9 cellular contexts compared by ENCODE assay signal in the genomic region with DNA sequence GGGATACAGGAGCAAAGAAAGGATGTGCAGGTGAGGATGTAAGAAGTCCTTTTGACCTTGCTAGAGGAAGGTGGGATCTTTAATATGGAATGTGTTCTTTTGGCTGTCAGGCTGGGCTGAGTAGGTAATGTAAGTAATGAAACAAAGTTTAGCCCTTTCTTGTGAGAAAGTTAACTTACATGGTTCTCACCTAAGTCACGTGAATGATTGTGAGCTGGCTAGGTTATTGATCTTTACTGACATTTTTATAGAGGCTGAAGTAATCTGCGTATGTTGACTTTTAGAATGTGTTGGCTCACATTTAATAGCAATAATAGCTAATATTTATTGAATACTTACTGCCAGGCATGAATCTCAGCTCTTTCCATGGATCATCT. TPM values are rescaled to one million over a fixed set of nuclear protein-coding genes. Genes with fewer than 3 reads are reported as not detected.
DNase-seq lines count a peak whose midpoint lies in the region; ATAC-seq and TF ChIP-seq lines count a peak whose summit lies in the region.
"Had no signal": no experiment of that assay in that cellular context is flagged by ENCODE, and none has a peak within 500 bp of the region (broad histone marks: within the 10 kb centered on the region; RNA-seq: fewer than 3 reads in every experiment).

No MANE protein-coding gene starts in this region.

- no peak for TF ChIP-seq CTCF in BJ (IDR thresholded peaks at IDR 0.05; ENCODE audit: insufficient read depth, low read depth, low read length)
- no peak for TF ChIP-seq CTCF in choroid plexus epithelial cell (conservative IDR thresholded peaks at IDR 0.05; ENCODE audit: low read depth, low read length)
- TF ChIP-seq CTCF in natural killer cell (IDR thresholded peaks at IDR 0.05), result no peak

- H3K4me3 Mint-ChIP-seq in IgD-negative memory B cell (peak overlapping the region; percentile 70 to 97 (median 93)), natural killer cell (peak overlapping the region; percentile 98)

- peak overlapping the region; percentile 98 for H3K4me3 ChIP-seq in BJ (ENCODE audit: low read depth, low read length)
- peak overlapping the region; percentile 99 for H3K4me3 ChIP-seq in choroid plexus epithelial cell (ENCODE audit: low read depth, low read length)

- no peaks in the 10 kb centered on the region for H3K36me3 ChIP-seq in BJ (ENCODE audit: control insufficient read depth, insufficient read depth, low read length)

- ATAC-seq in natural killer cell (no peak), HG02759 (IDR thresholded peaks at IDR 0.05; ENCODE audit: unreplicated experiment) (no peak), HG02642 (IDR thresholded peaks at IDR 0.05; ENCODE audit: poor library complexity, unreplicated experiment) (no peak)

- peaks cover 38 to 61% (median 60%) of the 10 kb centered on the region in 3 donors for H3K4me1 Mint-ChIP-seq in IgD-negative memory B cell
- H3K4me1 Mint-ChIP-seq in natural killer cell, result peaks cover 66 to 72% of the 10 kb centered on the region in 2 donors

- POLR2A ChIA-PET in BJ (lab: Charles Lee), result no interaction called here

- no peaks in the 10 kb centered on the region for H3K27me3 ChIP-seq in BJ (ENCODE audit: control insufficient read depth, insufficient read depth, low read length)

- H3K27me3 Mint-ChIP-seq in IgD-negative memory B cell, result no peaks in the 10 kb centered on the region
- no peaks in the 10 kb centered on the region for H3K27me3 Mint-ChIP-seq in natural killer cell (ENCODE audit: low read depth in 2 of 2)

- H3K36me3 Mint-ChIP-seq in IgD-negative memory B cell (peaks cover 3% of the 10 kb centered on the region), natural killer cell (no peaks in the 10 kb centered on the region)

- CTCF ChIA-PET in BJ (lab: Yijun Ruan, JAX), result interaction anchor here (1.0 to 2.2 kb wide), 3 partner anchors 14 to 308 kb away, joined by 3 to 7 read pairs (median 7); no protein-coding TSS in a partner anchor

- H3K27ac Mint-ChIP-seq in IgD-negative memory B cell, result peak overlapping the region in 2 of 3 donors; percentile 22 to 29
- H3K27ac Mint-ChIP-seq in natural killer cell, result peak overlapping the region; percentile 94 to 98

- DNase-seq in BJ (ENCODE audit: low read depth), result no peak
- DNase-seq in choroid plexus epithelial cell (ENCODE audit: low read depth), result no peak
- no peak for DNase-seq in natural killer cell
- no peak for DNase-seq in DMS153 (lab: John Stamatoyannopoulos, UW)
- no peak for DNase-seq in DMS79 (lab: John Stamatoyannopoulos, UW)
- DNase-seq: GF-D8 had no signal

- H3K9me3 Mint-ChIP-seq in IgD-negative memory B cell, result no peaks in the 10 kb centered on the region
- no peaks in the 10 kb centered on the region for H3K9me3 Mint-ChIP-seq in natural killer cell

- intact Hi-C loops in natural killer cell (cut with micrococcal nuclease), result no loop called here

RNA-seq across cellular contexts. Expression of a gene that starts 2.6 kb away (rescaled TPM):
- polyA plus RNA-seq in BJ (2011; rRNA removed) (4.0 and 8.0 TPM in 2 replicates), IgD-negative memory B cell (17.0 TPM)
- 6.8 and 9.9 TPM in 2 replicates for polyA minus RNA-seq in BJ (2011; rRNA and poly(A)+ RNA removed)
- 10 to 100 TPM; 32.2 to 36.3 (median 36.3) TPM for total RNA-seq in natural killer cell
